Comparison of ENCODE assay signal across 26 cellular contexts in the genomic region with DNA sequence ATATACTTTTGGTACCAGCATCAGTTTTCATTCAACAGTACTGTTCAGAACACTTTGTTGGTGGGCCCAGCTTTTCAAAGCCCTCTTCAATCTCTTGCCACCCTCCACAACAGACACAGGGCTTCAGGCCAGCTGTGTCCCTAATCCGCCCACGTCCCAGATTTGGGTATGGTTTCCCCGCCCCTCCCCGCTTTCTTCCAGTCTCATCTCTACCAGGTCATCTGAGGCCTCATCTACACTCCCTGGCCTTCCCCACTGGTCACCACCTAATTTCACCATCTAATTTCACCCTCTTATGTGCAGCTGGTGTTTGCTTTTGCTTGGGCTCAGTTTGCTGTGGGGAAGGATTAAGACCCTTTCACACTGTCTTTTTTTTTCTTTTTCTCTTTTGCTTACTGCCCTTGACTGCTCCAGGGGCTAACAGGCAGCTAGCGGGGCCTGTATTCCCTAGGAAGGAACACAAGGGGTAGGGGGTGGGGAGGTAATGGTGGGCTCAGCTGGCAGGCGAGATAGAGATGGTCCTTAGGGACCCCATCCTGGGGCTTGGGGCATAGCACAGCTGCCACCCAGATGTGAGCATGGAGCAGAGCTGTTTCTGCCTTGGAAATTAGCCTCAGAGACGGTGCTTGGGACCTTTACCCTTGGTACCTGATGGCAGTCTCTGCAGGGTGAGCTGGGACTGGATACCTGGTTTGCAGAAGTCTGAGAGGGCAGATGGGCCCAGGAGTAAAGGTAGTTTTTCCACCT. TPM values are rescaled to one million over a fixed set of nuclear protein-coding genes. Genes with fewer than 3 reads are reported as not detected.
DNase-seq lines count a peak whose midpoint lies in the region; FAIRE-seq and TF ChIP-seq lines count a peak whose summit lies in the region.
"Had no signal": no experiment of that assay in that cellular context is flagged by ENCODE, and none has a peak within 500 bp of the region (broad histone marks: within the 10 kb centered on the region; RNA-seq: fewer than 3 reads in every experiment).

No MANE protein-coding gene starts in this region.

- no peaks in the 10 kb centered on the region for H3K36me3 ChIP-seq in endodermal cell (ENCODE audit: control insufficient read depth, insufficient read depth, low read length)
- no peaks in the 10 kb centered on the region for H3K36me3 ChIP-seq in MG63
- H3K36me3 ChIP-seq: sigmoid colon, upper lobe of left lung had no signal

- no peaks in the 10 kb centered on the region for H3K27me3 Mint-ChIP-seq in activated naive CD4-positive, alpha-beta T cell treated with anti-CD3 and anti-CD28 coated beads, Interleukin-2, amount 10 ng/mL, durations not matched to agents 7 days and 5 days
- no peaks in the 10 kb centered on the region for H3K27me3 Mint-ChIP-seq in endodermal cell (ENCODE audit: insufficient read depth)
- H3K27me3 Mint-ChIP-seq: activated T-cell treated with anti-CD3 and anti-CD28 coated beads, Interleukin-2, amount 50 U/mL, for 24 hours; CD4-positive, CD25-positive, alpha-beta regulatory T cell; central memory CD8-positive, alpha-beta T cell had no signal

- no peak overlapping the region for H3K4me3 ChIP-seq in endodermal cell (ENCODE audit: low read length)
- no peak overlapping the region for H3K4me3 ChIP-seq in MG63
- H3K4me3 ChIP-seq: hepatocyte, left lung, sigmoid colon, upper lobe of left lung had no signal

- H3K9me3 ChIP-seq in endodermal cell (ENCODE audit: control insufficient read depth, low read length) (no peaks in the 10 kb centered on the region), MG63 (no peaks in the 10 kb centered on the region)
- H3K9me3 ChIP-seq: left lung, sigmoid colon, upper lobe of left lung had no signal

- H3K27ac Mint-ChIP-seq in activated naive CD4-positive, alpha-beta T cell treated with anti-CD3 and anti-CD28 coated beads, Interleukin-2, amount 10 ng/mL, durations not matched to agents 7 days and 5 days, result no peak overlapping the region
- H3K27ac Mint-ChIP-seq in endodermal cell, result no peak overlapping the region
- H3K27ac Mint-ChIP-seq: activated naive CD4-positive, alpha-beta T cell treated with anti-CD3 and anti-CD28 coated beads for 36 hours; nephron had no signal

- peaks cover 12% of the 10 kb centered on the region for H3K4me1 Mint-ChIP-seq in activated naive CD4-positive, alpha-beta T cell treated with anti-CD3 and anti-CD28 coated beads, Interleukin-2, amount 10 ng/mL, durations not matched to agents 7 days and 5 days
- H3K4me1 Mint-ChIP-seq in endodermal cell, result peaks cover 11% of the 10 kb centered on the region

- TF ChIP-seq CTCF in endodermal cell (conservative IDR thresholded peaks at IDR 0.05), result no peak

- peaks cover 4% of the 10 kb centered on the region for H3K4me1 ChIP-seq in endodermal cell (ENCODE audit: control insufficient read depth, insufficient read depth, low read length)

- H3K36me3 Mint-ChIP-seq in activated naive CD4-positive, alpha-beta T cell treated with anti-CD3 and anti-CD28 coated beads, Interleukin-2, amount 10 ng/mL, durations not matched to agents 7 days and 5 days, result no peaks in the 10 kb centered on the region
- H3K36me3 Mint-ChIP-seq in endodermal cell (ENCODE audit: low read depth), result no peaks in the 10 kb centered on the region

- no peaks in the 10 kb centered on the region for H3K27me3 ChIP-seq in endodermal cell (ENCODE audit: control insufficient read depth, insufficient read depth, low read length, poor library complexity, severe bottlenecking)
- no peaks in the 10 kb centered on the region for H3K27me3 ChIP-seq in MG63
- H3K27me3 ChIP-seq: hepatocyte, left lung, sigmoid colon, upper lobe of left lung had no signal

- no peak overlapping the region for H3K9ac ChIP-seq in endodermal cell (ENCODE audit: extremely low read depth, low read length, poor library complexity, severe bottlenecking)
- H3K9ac ChIP-seq: KMS-11 had no signal

- H3K27ac ChIP-seq in endodermal cell (ENCODE audit: low read depth, low read length), result no peak overlapping the region
- H3K27ac ChIP-seq: hepatocyte, KMS-11, left lung, sigmoid colon, upper lobe of left lung had no signal

- WGBS in endodermal cell (ENCODE audit: insufficient coverage in 1 of 2, insufficient read length in 1 of 2), 2 experiments, result 87 to 100% methylated on average over 1 to 7 of the region's 7 CpGs

- FAIRE-seq in urothelium cell line (lab: Jason Lieb, UNC), result peak; percentile 20
- no peak for FAIRE-seq in frontal cortex (lab: Jason Lieb, UNC)

- H3K9me3 Mint-ChIP-seq in activated naive CD4-positive, alpha-beta T cell treated with anti-CD3 and anti-CD28 coated beads, Interleukin-2, amount 10 ng/mL, durations not matched to agents 7 days and 5 days, result no peaks in the 10 kb centered on the region
- H3K9me3 Mint-ChIP-seq in endodermal cell, result no peaks in the 10 kb centered on the region
- H3K9me3 Mint-ChIP-seq: activated naive CD4-positive, alpha-beta T cell treated with anti-CD3 and anti-CD28 coated beads for 36 hours; activated T-cell treated with anti-CD3 and anti-CD28 coated beads, Interleukin-2, amount 50 U/mL, for 24 hours; CD4-positive, CD25-positive, alpha-beta regulatory T cell; central memory CD8-positive, alpha-beta T cell; nephron had no signal

- CTCF ChIA-PET in activated naive CD4-positive, alpha-beta T cell treated with anti-CD3 and anti-CD28 coated beads, Interleukin-2, amount 10 ng/mL, durations not matched to agents 7 days and 5 days (lab: Charles Lee), result interaction anchor here (0.7 to 1.1 kb wide), 2 partner anchors 17 to 29 kb away, joined by 3 read pairs; no protein-coding TSS in a partner anchor

- no peak overlapping the region for H3K4me3 Mint-ChIP-seq in activated naive CD4-positive, alpha-beta T cell treated with anti-CD3 and anti-CD28 coated beads, Interleukin-2, amount 10 ng/mL, durations not matched to agents 7 days and 5 days
- no peak overlapping the region for H3K4me3 Mint-ChIP-seq in endodermal cell
- H3K4me3 Mint-ChIP-seq: activated naive CD4-positive, alpha-beta T cell treated with anti-CD3 and anti-CD28 coated beads for 36 hours; activated T-cell treated with anti-CD3 and anti-CD28 coated beads, Interleukin-2, amount 50 U/mL, for 24 hours; central memory CD8-positive, alpha-beta T cell; nephron had no signal

- peak; percentile 10 for DNase-seq in activated naive CD4-positive, alpha-beta T cell treated with anti-CD3 and anti-CD28 coated beads, Interleukin-2, amount 10 ng/mL, durations not matched to agents 7 days and 5 days
- DNase-seq in activated naive CD4-positive, alpha-beta T cell (lab: John Stamatoyannopoulos, UW), result no peak
- DNase-seq in NCI-H2227 treated with DMSO at 0.1 percent for 48 hours (lab: John Stamatoyannopoulos, UW) (peak; percentile 77), endodermal cell (peak; percentile 33), urothelium cell line (ENCODE audit: low spot score) (no peak), frontal cortex (ENCODE audit: low spot score in 2 of 2) (no peak), dermis blood vessel endothelial cell (no peak), MG63 (no peak)
- DNase-seq: activated CD4-positive, alpha-beta T cell treated with anti-CD3 and anti-CD28 coated beads, Interleukin-2, amount 50 U/mL, for 48 hours; activated CD4-positive, CD25-positive, alpha-beta regulatory T cell; activated naive CD4-positive, alpha-beta T cell treated with anti-CD3 and anti-CD28 coated beads for 36 hours; activated T-cell treated with anti-CD3 and anti-CD28 coated beads, Interleukin-2, amount 50 U/mL, for 24 hours; CD4-positive, CD25-positive, alpha-beta regulatory T cell; DMS53; foreskin fibroblast; GDM1; left lung; NCI-H2029 treated with DMSO at 0.1 percent for 48 hours; NCI-H510A treated with DMSO at 0.1 percent for 48 hours; sigmoid colon; stimulated activated CD8-positive, alpha-beta memory T cell treated with anti-CD3 and anti-CD28 coated beads, Interleukin-4, amount 100 ng/mL, for 48 hours; upper lobe of left lung had no signal

RNA-seq across cellular contexts. Expression of a gene that starts 3.8 kb away (rescaled TPM):
- 10 to 100 TPM; 60.3 to 91.0 TPM for total RNA-seq in endodermal cell
- polyA plus RNA-seq in endodermal cell (2013, experiment 1 of 2), result 72.3 TPM
- 72.7 TPM for polyA plus RNA-seq in endodermal cell (2013, experiment 2 of 2)
- 46.9 TPM for total RNA-seq in frontal cortex
- total RNA-seq in dermis blood vessel endothelial cell, result 36.2 and 41.2 TPM in 2 replicates
- 4.5 and 4.6 TPM in 2 replicates for total RNA-seq in MG63 (2014; rRNA removed; shearing (Covaris generic); ENCODE audit: low replicate concordance)

Comparison
In these comparisons a context has a peak if more than half of its experiments do, and no peak if none do; other contexts are left out.
1. DNase-seq: peak in activated naive CD4-positive, alpha-beta T cell treated with anti-CD3 and anti-CD28 coated beads, Interleukin-2, amount 10 ng/mL, durations not matched to agents 7 days and 5 days (single experiment), NCI-H2227 treated with DMSO at 0.1 percent for 48 hours (single experiment) and endodermal cell (single experiment); none in activated naive CD4-positive, alpha-beta T cell (0 of 4), urothelium cell line (single experiment), frontal cortex (0 of 2), dermis blood vessel endothelial cell (single experiment) and MG63 (single experiment).